Comparison of ENCODE assay signal across 8 cellular contexts in genomic region chr2:230660294-230661060, GRCh38. TPM values are rescaled to one million over a fixed set of nuclear protein-coding genes. Genes with fewer than 3 reads are reported as not detected.
DNase-seq lines count a peak whose midpoint lies in the region; ATAC-seq and TF ChIP-seq lines count a peak whose summit lies in the region.

No MANE protein-coding gene starts in this region.

- H3K27me3 ChIP-seq in left lung (no peaks in the 10 kb centered on the region), tibial artery (no peaks in the 10 kb centered on the region)

- DNase-seq in SIG-M5 treated with dmso at 0.1 percent for 504 hours (lab: John Stamatoyannopoulos, UW; ENCODE audit: unreplicated experiment) (peak; percentile 49), SIG-M5 (lab: John Stamatoyannopoulos, UW) (no peak), left lung (peak in 1 of 2 donors; percentile 80), tibial artery (peak; percentile 60 to 75), DMS 273 (lab: John Stamatoyannopoulos, UW; ENCODE audit: unreplicated experiment) (no peak), NCI-H446 (lab: John Stamatoyannopoulos, UW) (no peak), NCI-H1417 treated with DMSO at 0.1 percent for 48 hours (lab: John Stamatoyannopoulos, UW) (no peak)
- DNase-seq in activated T-cell treated with anti-CD3 and anti-CD28 coated beads, Interleukin-2, amount 50 U/mL, for 1 hour = peak; percentile 42

- H3K27ac ChIP-seq in left lung (peak overlapping the region; percentile 48 to 91), tibial artery (no peak overlapping the region)

- H3K4me1 ChIP-seq in left lung (peaks cover 0 to 75% of the 10 kb centered on the region in 2 donors), tibial artery (no peaks in the 10 kb centered on the region)

- intact Hi-C loops in left lung (cut with DNase I) (no loop called here), tibial artery (cut with DNase I; ENCODE audit: low total_unique reads) (no loop called here)

- H3K4me3 ChIP-seq in left lung (no peak overlapping the region), tibial artery (no peak overlapping the region)

- H3K36me3 ChIP-seq in left lung = no peaks in the 10 kb centered on the region
- H3K36me3 ChIP-seq in tibial artery = no peaks in the 10 kb centered on the region

- H3K9me3 ChIP-seq in left lung = no peaks in the 10 kb centered on the region
- no peaks in the 10 kb centered on the region for H3K9me3 ChIP-seq in tibial artery

- TF ChIP-seq CTCF in left lung (IDR thresholded peaks at IDR 0.05) = no peak
- no peak for TF ChIP-seq CTCF in tibial artery (IDR thresholded peaks at IDR 0.05)

- peak; percentile 64 for ATAC-seq in left lung

RNA-seq across cellular contexts. Expression of gene CAB39, which starts 52.2 kb away (rescaled TPM):
- 10 to 100 TPM; 67.2 to 86.5 TPM for total RNA-seq in left lung

Comparison
In these comparisons a context has a peak if more than half of its experiments do, and no peak if none do; other contexts are left out.
1. DNase-seq: peak in SIG-M5 treated with dmso at 0.1 percent for 504 hours (single experiment), activated T-cell treated with anti-CD3 and anti-CD28 coated beads, Interleukin-2, amount 50 U/mL, for 1 hour (single experiment) and tibial artery (2 of 2); none in SIG-M5 (single experiment), DMS 273 (single experiment), NCI-H446 (0 of 2) and NCI-H1417 treated with DMSO at 0.1 percent for 48 hours (single experiment).
2. H3K27ac ChIP-seq: peak in left lung (2 of 2); none in tibial artery (0 of 2).